Comparison of ENCODE assay signal across 23 cellular contexts in genomic region chr2:184689633-184690032, GRCh38.
DNase-seq lines count a peak whose midpoint lies in the region; ATAC-seq and TF ChIP-seq lines count a peak whose summit lies in the region.
"Had no signal": no experiment of that assay in that cellular context is flagged by ENCODE, and none has a peak within 500 bp of the region (broad histone marks: within the 10 kb centered on the region; RNA-seq: fewer than 3 reads in every experiment).

No MANE protein-coding gene starts in this region.

- no peaks in the 10 kb centered on the region for H3K4me1 Mint-ChIP-seq in stimulated activated naive B cell treated with anti-CD40 and anti-IgM and Interleukin-4, amounts not matched to agents 10 μg/mL and 1 μg/mL and 100 μg/mL, for 72 hours
- H3K4me1 Mint-ChIP-seq: CD8-positive, alpha-beta memory T cell had no signal

- no peak overlapping the region for H3K4me3 ChIP-seq in foreskin fibroblast (ENCODE audit: low read depth in 1 of 2, low read length in 2 of 2)

- H3K4me3 Mint-ChIP-seq in stimulated activated naive B cell treated with anti-CD40 and anti-IgM and Interleukin-4, amounts not matched to agents 10 μg/mL and 1 μg/mL and 100 μg/mL, for 72 hours: no peak overlapping the region
- H3K4me3 Mint-ChIP-seq: B cell; CD8-positive, alpha-beta memory T cell had no signal

- H3K36me3 Mint-ChIP-seq in stimulated activated naive B cell treated with anti-CD40 and anti-IgM and Interleukin-4, amounts not matched to agents 10 μg/mL and 1 μg/mL and 100 μg/mL, for 72 hours: no peaks in the 10 kb centered on the region
- H3K36me3 Mint-ChIP-seq: CD8-positive, alpha-beta memory T cell had no signal

- H3K9me3 Mint-ChIP-seq in stimulated activated naive B cell treated with anti-CD40 and anti-IgM and Interleukin-4, amounts not matched to agents 10 μg/mL and 1 μg/mL and 100 μg/mL, for 72 hours: no peaks in the 10 kb centered on the region

- no peaks in the 10 kb centered on the region for H3K27me3 Mint-ChIP-seq in stimulated activated naive B cell treated with anti-CD40 and anti-IgM and Interleukin-4, amounts not matched to agents 10 μg/mL and 1 μg/mL and 100 μg/mL, for 72 hours
- H3K27me3 Mint-ChIP-seq: B cell; CD8-positive, alpha-beta memory T cell had no signal

- DNase-seq in HS-5 (ENCODE audit: low read depth): peak; percentile 11
- DNase-seq in dedifferentiated amniotic fluid mesenchymal stem cell (ENCODE audit: extremely low spot score): peak; percentile 25
- DNase-seq in foreskin fibroblast: peak; percentile 2 to 12
- no peak for DNase-seq in stimulated activated naive B cell treated with anti-CD40 and anti-IgM and Interleukin-4, amounts not matched to agents 10 μg/mL and 1 μg/mL and 100 μg/mL, for 72 hours
- no peak for DNase-seq in GM20000 (ENCODE audit: low spot score)
- DNase-seq: CD8-positive, alpha-beta memory T cell; DMS 273 treated with DMSO at 0.1 percent for 48 hours; DMS79; EL; GF-D8; Karpas-422; NCI-H1092; NCI-H1417 treated with DMSO at 0.1 percent for 48 hours; NCI-H1694 treated with DMSO at 0.1 percent for 48 hours; NCI-H2081; NCI-H2227 treated with DMSO at 0.1 percent for 48 hours; NCI-H69; SHP77 had no signal

- ATAC-seq in HG02588 (IDR thresholded peaks at IDR 0.05; ENCODE audit: unreplicated experiment) (no peak), GM19023 (IDR thresholded peaks at IDR 0.05; ENCODE audit: unreplicated experiment) (no peak)
- no peak for ATAC-seq in stimulated activated naive B cell treated with anti-CD40 and anti-IgM and Interleukin-4, amounts not matched to agents 10 μg/mL and 1 μg/mL and 100 μg/mL, for 72 hours (replicated peaks)
- ATAC-seq: HCT116, Panc1 had no signal

- no peak for TF ChIP-seq CTCF in foreskin fibroblast (IDR thresholded peaks at IDR 0.05; ENCODE audit: low read depth, low read length)
- TF ChIP-seq CTCF in GM20000 (IDR thresholded peaks at IDR 0.05; ENCODE audit: extremely low read depth, missing control alignments): no peak

- no peak overlapping the region for H3K27ac Mint-ChIP-seq in stimulated activated naive B cell treated with anti-CD40 and anti-IgM and Interleukin-4, amounts not matched to agents 10 μg/mL and 1 μg/mL and 100 μg/mL, for 72 hours
- H3K27ac Mint-ChIP-seq: B cell; CD8-positive, alpha-beta memory T cell had no signal

Comparison
In these comparisons a context has a peak if more than half of its experiments do, and no peak if none do; other contexts are left out.
1. DNase-seq: peak in HS-5 (single experiment), dedifferentiated amniotic fluid mesenchymal stem cell (single experiment) and foreskin fibroblast (2 of 2); none in stimulated activated naive B cell treated with anti-CD40 and anti-IgM and Interleukin-4, amounts not matched to agents 10 μg/mL and 1 μg/mL and 100 μg/mL, for 72 hours (single experiment) and GM20000 (single experiment).